In genomic region chr15:54582863-54583643, GRCh38 we compare ENCODE assay signal across 16 cellular contexts.
A peak's percentile ranks its signal among the peaks of the same experiment; 100 is the strongest.
DNase-seq lines count a peak whose midpoint lies in the region; ATAC-seq and TF ChIP-seq lines count a peak whose summit lies in the region.
"Had no signal": no experiment of that assay in that cellular context is flagged by ENCODE, and none has a peak within 500 bp of the region (broad histone marks: within the 10 kb centered on the region; RNA-seq: fewer than 3 reads in every experiment).

No MANE protein-coding gene starts in this region.

- H4K20me1 ChIP-seq in OCI-LY3 (ENCODE audit: insufficient read depth, low read length), result no peaks in the 10 kb centered on the region

- ATAC-seq in GM18909 (IDR thresholded peaks at IDR 0.05; ENCODE audit: poor library complexity, unreplicated experiment) (peak; percentile 85), GM21528 (IDR thresholded peaks at IDR 0.05; ENCODE audit: low FRiP score, unreplicated experiment) (peak; percentile 74), HG02981 (IDR thresholded peaks at IDR 0.05; ENCODE audit: unreplicated experiment) (peak; percentile 61), psoas muscle (no peak), GM19452 (IDR thresholded peaks at IDR 0.05; ENCODE audit: unreplicated experiment) (no peak)
- ATAC-seq in activated T-helper 17 cell treated with anti-CD3 and anti-CD28 coated beads, Interleukin-2, amount 50 U/mL, for 72 hours (replicated peaks), result no peak
- ATAC-seq: foreskin keratinocyte, left ventricle myocardium superior had no signal

- TF ChIP-seq CTCF in OCI-LY3 (IDR thresholded peaks at IDR 0.05; ENCODE audit: low read depth, low read length) (no peak), psoas muscle (IDR thresholded peaks at IDR 0.05) (no peak)

- H3K36me3 ChIP-seq in OCI-LY3 (replicated peaks; ENCODE audit: low read depth, low read length), result no peaks in the 10 kb centered on the region
- H3K36me3 ChIP-seq in psoas muscle (ENCODE audit: insufficient read depth in 1 of 2, low read depth in 1 of 2), result no peaks in the 10 kb centered on the region
- H3K36me3 ChIP-seq: uterus had no signal

- H3K4me1 ChIP-seq in OCI-LY3 (ENCODE audit: low read length) (no peaks in the 10 kb centered on the region), psoas muscle (no peaks in the 10 kb centered on the region)
- H3K4me1 ChIP-seq: foreskin keratinocyte, uterus had no signal

- H3K27me3 Mint-ChIP-seq in activated T-helper 17 cell treated with anti-CD3 and anti-CD28 coated beads, Interleukin-2, amount 50 U/mL, for 72 hours, result peaks cover 6% of the 10 kb centered on the region
- H3K27me3 Mint-ChIP-seq: progenitor cell of endocrine pancreas had no signal

- H3K4me3 Mint-ChIP-seq in activated T-helper 17 cell treated with anti-CD3 and anti-CD28 coated beads, Interleukin-2, amount 50 U/mL, for 72 hours, result no peak overlapping the region
- H3K4me3 Mint-ChIP-seq: stimulated activated naive CD8-positive, alpha-beta T cell treated with anti-CD3 and anti-CD28 coated beads, Interleukin-15, Interleukin-2, amounts not matched to agents 100 ng/mL and 50 ng/mL, for 24 hours had no signal

- intact Hi-C loops in psoas muscle (cut with DNase I), result no loop called here

- H2AFZ ChIP-seq in OCI-LY3 (ENCODE audit: low read depth, low read length), result peak overlapping the region; percentile 33; the same call in 1 of the 2 replicates

- no peaks in the 10 kb centered on the region for H3K36me3 Mint-ChIP-seq in activated T-helper 17 cell treated with anti-CD3 and anti-CD28 coated beads, Interleukin-2, amount 50 U/mL, for 72 hours (ENCODE audit: low read depth)

- H3K27me3 ChIP-seq in OCI-LY3 (ENCODE audit: low read depth, low read length), result peaks cover 2% of the 10 kb centered on the region; the same call in 1 of the 2 replicates
- no peaks in the 10 kb centered on the region for H3K27me3 ChIP-seq in psoas muscle (ENCODE audit: insufficient read depth in 3 of 3, low read length in 2 of 3)
- H3K27me3 ChIP-seq: foreskin keratinocyte, uterus had no signal

- H3K4me1 Mint-ChIP-seq in activated T-helper 17 cell treated with anti-CD3 and anti-CD28 coated beads, Interleukin-2, amount 50 U/mL, for 72 hours, result no peaks in the 10 kb centered on the region

- DNase-seq in psoas muscle (no peak), NCI-H2029 (lab: John Stamatoyannopoulos, UW) (no peak)
- DNase-seq: foreskin keratinocyte, left ventricle myocardium superior, NCI-H187 treated with DMSO at 0.1 percent for 48 hours, NCI-H524, uterus had no signal

- no peaks in the 10 kb centered on the region for H3K79me2 ChIP-seq in OCI-LY3 (ENCODE audit: low read length)

- H3K4me2 ChIP-seq in OCI-LY3 (ENCODE audit: low read length), result no peak overlapping the region

- H3K9me3 ChIP-seq in OCI-LY3 (ENCODE audit: insufficient read depth, low read length) (no peaks in the 10 kb centered on the region), psoas muscle (no peaks in the 10 kb centered on the region)
- H3K9me3 ChIP-seq: uterus had no signal

- WGBS in psoas muscle, 3 donors, result 79 to 88% (median 83%) methylated on average over 7 of the region's 7 CpGs

- no peak overlapping the region for H3K4me3 ChIP-seq in OCI-LY3 (ENCODE audit: low read length)
- H3K4me3 ChIP-seq in psoas muscle, result no peak overlapping the region
- H3K4me3 ChIP-seq: uterus had no signal

- H3K9me3 Mint-ChIP-seq in activated T-helper 17 cell treated with anti-CD3 and anti-CD28 coated beads, Interleukin-2, amount 50 U/mL, for 72 hours, result no peaks in the 10 kb centered on the region
- H3K9me3 Mint-ChIP-seq: activated T-helper 2 cell treated with anti-CD3 and anti-CD28 coated beads, Interferon-gamma antibody, Interleukin-2, Interleukin-4, amounts not matched to agents 10 μg/mL and 5 μg/mL and 100 μg/mL, durations not matched to agents 14 hours and 24 hours and 36 hours had no signal

- no peak overlapping the region for H3K27ac Mint-ChIP-seq in activated T-helper 17 cell treated with anti-CD3 and anti-CD28 coated beads, Interleukin-2, amount 50 U/mL, for 72 hours
- H3K27ac Mint-ChIP-seq: activated T-helper 2 cell treated with anti-CD3 and anti-CD28 coated beads, Interferon-gamma antibody, Interleukin-2, Interleukin-4, amounts not matched to agents 10 μg/mL and 5 μg/mL and 100 μg/mL, durations not matched to agents 14 hours and 24 hours and 36 hours; progenitor cell of endocrine pancreas; stimulated activated naive CD8-positive, alpha-beta T cell treated with anti-CD3 and anti-CD28 coated beads, Interleukin-15, Interleukin-2, amounts not matched to agents 100 ng/mL and 50 ng/mL, for 24 hours had no signal

- no peak overlapping the region for H3K9ac ChIP-seq in OCI-LY3 (ENCODE audit: low read length)

- H3K27ac ChIP-seq in OCI-LY3 (ENCODE audit: low read length), result no peak overlapping the region
- no peak overlapping the region for H3K27ac ChIP-seq in psoas muscle
- H3K27ac ChIP-seq: foreskin keratinocyte, uterus had no signal

Comparison
In these comparisons a context has a peak if more than half of its experiments do, and no peak if none do; other contexts are left out.
1. ATAC-seq: peak in GM18909 (single experiment), GM21528 (single experiment) and HG02981 (single experiment); none in activated T-helper 17 cell treated with anti-CD3 and anti-CD28 coated beads, Interleukin-2, amount 50 U/mL, for 72 hours (single experiment), psoas muscle (0 of 4) and GM19452 (single experiment).